In genomic region chr4:40280586-40280985, GRCh38 we compare ENCODE assay signal across 19 cellular contexts. TPM values are rescaled to one million over a fixed set of nuclear protein-coding genes. Genes with fewer than 3 reads are reported as not detected.
DNase-seq lines count a peak whose midpoint lies in the region; ATAC-seq and TF ChIP-seq lines count a peak whose summit lies in the region.
"Had no signal": no experiment of that assay in that cellular context is flagged by ENCODE, and none has a peak within 500 bp of the region (broad histone marks: within the 10 kb centered on the region; RNA-seq: fewer than 3 reads in every experiment).

No MANE protein-coding gene starts in this region.

- peaks cover 56% of the 10 kb centered on the region for H3K4me1 Mint-ChIP-seq in activated CD4-positive, alpha-beta T cell treated with anti-CD3 and anti-CD28 coated beads for 36 hours
- peaks cover 56% of the 10 kb centered on the region for H3K4me1 Mint-ChIP-seq in activated CD4-positive, alpha-beta T cell treated with anti-CD3 and anti-CD28 coated beads, Interleukin-2, amount 10 ng/mL, durations not matched to agents 7 days and 5 days
- peaks cover 44% of the 10 kb centered on the region for H3K4me1 Mint-ChIP-seq in activated T-helper 1 cell treated with anti-CD3 and anti-CD28 coated beads, Interleukin-12 subunit alpha, Interleukin-12 subunit beta, Interleukin-2, Interleukin-4 antibody, amounts not matched to agents 30 ng/mL and 10 ng/mL and 1 ng/mL, durations not matched to agents 14 hours and 24 hours and 36 hours (ENCODE audit: low read depth)
- H3K4me1 Mint-ChIP-seq in mesothelial cell of epicardium = peaks cover 4% of the 10 kb centered on the region

- H3K27me3 ChIP-seq in DOHH2 (ENCODE audit: control insufficient read depth, low read length) = no peaks in the 10 kb centered on the region
- H3K27me3 ChIP-seq: upper lobe of right lung had no signal

- no peaks in the 10 kb centered on the region for H3K9me2 ChIP-seq in DOHH2 (replicated peaks; ENCODE audit: control insufficient read depth, low read length)

- DNase-seq in activated CD4-positive, alpha-beta T cell treated with anti-CD3 and anti-CD28 coated beads for 36 hours = peak; percentile 49
- no peak for DNase-seq in activated CD4-positive, alpha-beta T cell treated with anti-CD3 and anti-CD28 coated beads, Interleukin-2, amount 10 ng/mL, durations not matched to agents 7 days and 5 days
- DNase-seq in activated T-helper 1 cell treated with anti-CD3 and anti-CD28 coated beads, Interleukin-12 subunit alpha, Interleukin-12 subunit beta, Interleukin-2, Interleukin-4 antibody, amounts not matched to agents 30 ng/mL and 10 ng/mL and 1 ng/mL, durations not matched to agents 14 hours and 24 hours and 36 hours (ENCODE audit: low spot score) = no peak
- DNase-seq in stimulated activated CD4-positive, alpha-beta T cell treated with anti-CD3 and anti-CD28 coated beads, Interleukin-2, amount 100 ng/mL, for 4 hours (ENCODE audit: low read depth) = peak; percentile 58
- DNase-seq in mesothelial cell of epicardium (ENCODE audit: low spot score in 2 of 2, unreplicated experiment in 2 of 2) = no peak
- no peak for DNase-seq in NCI-H2107 (lab: John Stamatoyannopoulos, UW)
- no peak for DNase-seq in NCI-H1092 (lab: John Stamatoyannopoulos, UW)
- DNase-seq: amygdala, cerebellar nuclear complex, MM.1S, NCI-H1930, NCI-H510A, PC-3, upper lobe of right lung had no signal

- no peaks in the 10 kb centered on the region for H3K36me3 ChIP-seq in DOHH2 (ENCODE audit: control insufficient read depth, low read length)
- H3K36me3 ChIP-seq: upper lobe of right lung had no signal

- H3K4me3 Mint-ChIP-seq in activated CD4-positive, alpha-beta T cell treated with anti-CD3 and anti-CD28 coated beads for 36 hours = no peak overlapping the region
- H3K4me3 Mint-ChIP-seq in activated CD4-positive, alpha-beta T cell treated with anti-CD3 and anti-CD28 coated beads, Interleukin-2, amount 10 ng/mL, durations not matched to agents 7 days and 5 days = no peak overlapping the region
- H3K4me3 Mint-ChIP-seq in activated T-helper 1 cell treated with anti-CD3 and anti-CD28 coated beads, Interleukin-12 subunit alpha, Interleukin-12 subunit beta, Interleukin-2, Interleukin-4 antibody, amounts not matched to agents 30 ng/mL and 10 ng/mL and 1 ng/mL, durations not matched to agents 14 hours and 24 hours and 36 hours = no peak overlapping the region
- H3K4me3 Mint-ChIP-seq in mesothelial cell of epicardium = no peak overlapping the region
- H3K4me3 Mint-ChIP-seq: stimulated activated memory B cell treated with anti-CD40 and anti-IgM and Interleukin-4, amounts not matched to agents 10 μg/mL and 1 μg/mL and 100 μg/mL, for 72 hours had no signal

- H3K4me2 ChIP-seq in DOHH2 (ENCODE audit: low read length) = peak overlapping the region; percentile 31; the same call in 1 of the 2 replicates
- H3K4me2 ChIP-seq: A549 had no signal

- no peaks in the 10 kb centered on the region; the same call in 1 of the 2 replicates for H3F3A ChIP-seq in DOHH2 (ENCODE audit: control insufficient read depth, insufficient read depth)

- no peak for TF ChIP-seq CTCF in DOHH2 (IDR thresholded peaks at IDR 0.05; ENCODE audit: low read depth, low read length, poor library complexity, severe bottlenecking)
- TF ChIP-seq CTCF in mesothelial cell of epicardium (IDR thresholded peaks at IDR 0.05; ENCODE audit: unreplicated experiment) = no peak

- H3K27ac Mint-ChIP-seq in activated CD4-positive, alpha-beta T cell treated with anti-CD3 and anti-CD28 coated beads for 36 hours = peak overlapping the region; percentile 62
- H3K27ac Mint-ChIP-seq in activated CD4-positive, alpha-beta T cell treated with anti-CD3 and anti-CD28 coated beads, Interleukin-2, amount 10 ng/mL, durations not matched to agents 7 days and 5 days = no peak overlapping the region
- peak overlapping the region; percentile 64 for H3K27ac Mint-ChIP-seq in activated T-helper 1 cell treated with anti-CD3 and anti-CD28 coated beads, Interleukin-12 subunit alpha, Interleukin-12 subunit beta, Interleukin-2, Interleukin-4 antibody, amounts not matched to agents 30 ng/mL and 10 ng/mL and 1 ng/mL, durations not matched to agents 14 hours and 24 hours and 36 hours
- H3K27ac Mint-ChIP-seq in mesothelial cell of epicardium = no peak overlapping the region
- H3K27ac Mint-ChIP-seq: stimulated activated memory B cell treated with anti-CD40 and anti-IgM and Interleukin-4, amounts not matched to agents 10 μg/mL and 1 μg/mL and 100 μg/mL, for 72 hours had no signal

- CTCF ChIA-PET in activated CD4-positive, alpha-beta T cell treated with anti-CD3 and anti-CD28 coated beads for 36 hours (lab: Charles Lee) = no interaction called here
- CTCF ChIA-PET in activated CD4-positive, alpha-beta T cell treated with anti-CD3 and anti-CD28 coated beads, Interleukin-2, amount 10 ng/mL, durations not matched to agents 7 days and 5 days (lab: Charles Lee) = interaction anchor here (1.4 kb wide), 2 partner anchors 10 to 36 kb away, joined by 3 read pairs; no protein-coding TSS in a partner anchor

- H3K4me3 ChIP-seq in DOHH2 (ENCODE audit: low read length) = no peak overlapping the region
- H3K4me3 ChIP-seq: A549, upper lobe of right lung had no signal

- no peaks in the 10 kb centered on the region for H3K9me3 ChIP-seq in DOHH2 (ENCODE audit: control insufficient read depth, insufficient read depth, low read length)
- H3K9me3 ChIP-seq: A549, upper lobe of right lung had no signal

- peaks cover 10% of the 10 kb centered on the region for H3K9me3 Mint-ChIP-seq in activated CD4-positive, alpha-beta T cell treated with anti-CD3 and anti-CD28 coated beads for 36 hours (ENCODE audit: low read depth)
- H3K9me3 Mint-ChIP-seq in activated CD4-positive, alpha-beta T cell treated with anti-CD3 and anti-CD28 coated beads, Interleukin-2, amount 10 ng/mL, durations not matched to agents 7 days and 5 days = peaks cover 13% of the 10 kb centered on the region
- peaks cover 12% of the 10 kb centered on the region for H3K9me3 Mint-ChIP-seq in activated T-helper 1 cell treated with anti-CD3 and anti-CD28 coated beads, Interleukin-12 subunit alpha, Interleukin-12 subunit beta, Interleukin-2, Interleukin-4 antibody, amounts not matched to agents 30 ng/mL and 10 ng/mL and 1 ng/mL, durations not matched to agents 14 hours and 24 hours and 36 hours
- peaks cover 10% of the 10 kb centered on the region for H3K9me3 Mint-ChIP-seq in mesothelial cell of epicardium
- H3K9me3 Mint-ChIP-seq: stimulated activated memory B cell treated with anti-CD40 and anti-IgM and Interleukin-4, amounts not matched to agents 10 μg/mL and 1 μg/mL and 100 μg/mL, for 72 hours had no signal

- no peak for ATAC-seq in activated CD4-positive, alpha-beta T cell treated with anti-CD3 and anti-CD28 coated beads for 36 hours
- ATAC-seq: A549; HepG2; PC-3; stimulated activated memory B cell treated with anti-CD40 and anti-IgM and Interleukin-4, amounts not matched to agents 10 μg/mL and 1 μg/mL and 100 μg/mL, for 72 hours; upper lobe of right lung had no signal

- intact Hi-C loops in activated CD4-positive, alpha-beta T cell treated with anti-CD3 and anti-CD28 coated beads for 36 hours (cut with DNase I, micrococcal nuclease) = loop anchor here in 1 of 2 experiments (2.0 kb wide), 1 partner anchor 14 kb away; no protein-coding TSS in a partner anchor
- intact Hi-C loops in activated T-helper 1 cell treated with anti-CD3 and anti-CD28 coated beads, Interleukin-12 subunit alpha, Interleukin-12 subunit beta, Interleukin-2, Interleukin-4 antibody, amounts not matched to agents 30 ng/mL and 10 ng/mL and 1 ng/mL, durations not matched to agents 14 hours and 24 hours and 36 hours (cut with micrococcal nuclease) = no loop called here

- no peak overlapping the region for H3K27ac ChIP-seq in DOHH2 (ENCODE audit: low read depth, low read length)
- H3K27ac ChIP-seq: A549, upper lobe of right lung had no signal

- no peaks in the 10 kb centered on the region for H4K20me1 ChIP-seq in DOHH2 (ENCODE audit: control insufficient read depth, insufficient read depth, low read depth, low read length)

- no peaks in the 10 kb centered on the region for H3K27me3 Mint-ChIP-seq in activated CD4-positive, alpha-beta T cell treated with anti-CD3 and anti-CD28 coated beads for 36 hours
- H3K27me3 Mint-ChIP-seq in activated CD4-positive, alpha-beta T cell treated with anti-CD3 and anti-CD28 coated beads, Interleukin-2, amount 10 ng/mL, durations not matched to agents 7 days and 5 days = no peaks in the 10 kb centered on the region
- H3K27me3 Mint-ChIP-seq in activated T-helper 1 cell treated with anti-CD3 and anti-CD28 coated beads, Interleukin-12 subunit alpha, Interleukin-12 subunit beta, Interleukin-2, Interleukin-4 antibody, amounts not matched to agents 30 ng/mL and 10 ng/mL and 1 ng/mL, durations not matched to agents 14 hours and 24 hours and 36 hours (ENCODE audit: insufficient read depth) = no peaks in the 10 kb centered on the region
- no peaks in the 10 kb centered on the region for H3K27me3 Mint-ChIP-seq in mesothelial cell of epicardium (ENCODE audit: low read depth)
- H3K27me3 Mint-ChIP-seq: stimulated activated memory B cell treated with anti-CD40 and anti-IgM and Interleukin-4, amounts not matched to agents 10 μg/mL and 1 μg/mL and 100 μg/mL, for 72 hours had no signal

- POLR2A ChIA-PET in activated CD4-positive, alpha-beta T cell treated with anti-CD3 and anti-CD28 coated beads for 36 hours (lab: Charles Lee) = no interaction called here
- POLR2A ChIA-PET in activated CD4-positive, alpha-beta T cell treated with anti-CD3 and anti-CD28 coated beads, Interleukin-2, amount 10 ng/mL, durations not matched to agents 7 days and 5 days (lab: Charles Lee) = no interaction called here

- peaks cover 17% of the 10 kb centered on the region for H3K36me3 Mint-ChIP-seq in activated CD4-positive, alpha-beta T cell treated with anti-CD3 and anti-CD28 coated beads for 36 hours (ENCODE audit: low read depth)
- peaks cover 10% of the 10 kb centered on the region for H3K36me3 Mint-ChIP-seq in activated CD4-positive, alpha-beta T cell treated with anti-CD3 and anti-CD28 coated beads, Interleukin-2, amount 10 ng/mL, durations not matched to agents 7 days and 5 days (ENCODE audit: low read depth)
- H3K36me3 Mint-ChIP-seq in activated T-helper 1 cell treated with anti-CD3 and anti-CD28 coated beads, Interleukin-12 subunit alpha, Interleukin-12 subunit beta, Interleukin-2, Interleukin-4 antibody, amounts not matched to agents 30 ng/mL and 10 ng/mL and 1 ng/mL, durations not matched to agents 14 hours and 24 hours and 36 hours (ENCODE audit: low read depth) = peaks cover 9% of the 10 kb centered on the region
- no peaks in the 10 kb centered on the region for H3K36me3 Mint-ChIP-seq in mesothelial cell of epicardium
- H3K36me3 Mint-ChIP-seq: stimulated activated memory B cell treated with anti-CD40 and anti-IgM and Interleukin-4, amounts not matched to agents 10 μg/mL and 1 μg/mL and 100 μg/mL, for 72 hours had no signal

- peaks cover 47% of the 10 kb centered on the region for H3K4me1 ChIP-seq in DOHH2 (ENCODE audit: control insufficient read depth, low read length)
- H3K4me1 ChIP-seq: A549, upper lobe of right lung had no signal

- no peaks in the 10 kb centered on the region for H3K79me2 ChIP-seq in DOHH2 (ENCODE audit: control insufficient read depth, low read length)

RNA-seq across cellular contexts. Expression of gene CHRNA9, which starts 54.5 kb away (rescaled TPM):
- not detected for total RNA-seq in activated CD4-positive, alpha-beta T cell treated with anti-CD3 and anti-CD28 coated beads for 36 hours
- total RNA-seq in activated CD4-positive, alpha-beta T cell treated with anti-CD3 and anti-CD28 coated beads, Interleukin-2, amount 10 ng/mL, durations not matched to agents 7 days and 5 days = not detected
- not detected in 2 replicates for total RNA-seq in activated T-helper 1 cell treated with anti-CD3 and anti-CD28 coated beads, Interleukin-12 subunit alpha, Interleukin-12 subunit beta, Interleukin-2, Interleukin-4 antibody, amounts not matched to agents 30 ng/mL and 10 ng/mL and 1 ng/mL, durations not matched to agents 14 hours and 24 hours and 36 hours
- not detected in 3 replicates for total RNA-seq in mesothelial cell of epicardium
- total RNA-seq: HepG2, mesenteric fat pad, PC-3, upper lobe of right lung had no signal

Comparison
In these comparisons a context has a peak if more than half of its experiments do, and no peak if none do; other contexts are left out.
1. DNase-seq: peak in activated CD4-positive, alpha-beta T cell treated with anti-CD3 and anti-CD28 coated beads for 36 hours (single experiment) and stimulated activated CD4-positive, alpha-beta T cell treated with anti-CD3 and anti-CD28 coated beads, Interleukin-2, amount 100 ng/mL, for 4 hours (single experiment); none in activated CD4-positive, alpha-beta T cell treated with anti-CD3 and anti-CD28 coated beads, Interleukin-2, amount 10 ng/mL, durations not matched to agents 7 days and 5 days (single experiment), activated T-helper 1 cell treated with anti-CD3 and anti-CD28 coated beads, Interleukin-12 subunit alpha, Interleukin-12 subunit beta, Interleukin-2, Interleukin-4 antibody, amounts not matched to agents 30 ng/mL and 10 ng/mL and 1 ng/mL, durations not matched to agents 14 hours and 24 hours and 36 hours (single experiment), mesothelial cell of epicardium (0 of 2), NCI-H2107 (single experiment) and NCI-H1092 (single experiment).
2. H3K27ac Mint-ChIP-seq: peak in activated CD4-positive, alpha-beta T cell treated with anti-CD3 and anti-CD28 coated beads for 36 hours (single experiment) and activated T-helper 1 cell treated with anti-CD3 and anti-CD28 coated beads, Interleukin-12 subunit alpha, Interleukin-12 subunit beta, Interleukin-2, Interleukin-4 antibody, amounts not matched to agents 30 ng/mL and 10 ng/mL and 1 ng/mL, durations not matched to agents 14 hours and 24 hours and 36 hours (single experiment); none in activated CD4-positive, alpha-beta T cell treated with anti-CD3 and anti-CD28 coated beads, Interleukin-2, amount 10 ng/mL, durations not matched to agents 7 days and 5 days (single experiment) and mesothelial cell of epicardium (single experiment).